In genomic region chr9:110101531-110102161, GRCh38 we compare ENCODE assay signal across 10 cellular contexts.
DNase-seq lines count a peak whose midpoint lies in the region; ATAC-seq, FAIRE-seq and TF ChIP-seq lines count a peak whose summit lies in the region.
"Had no signal": no experiment of that assay in that cellular context is flagged by ENCODE, and none has a peak within 500 bp of the region (broad histone marks: within the 10 kb centered on the region; RNA-seq: fewer than 3 reads in every experiment).

No MANE protein-coding gene starts in this region.

- TF ChIP-seq POLR2A in GM12892 (IDR thresholded peaks at IDR 0.05; ENCODE audit: low read depth, low read length): no peak

- TF ChIP-seq CTCF in GM20000 (IDR thresholded peaks at IDR 0.05; ENCODE audit: extremely low read depth, missing control alignments) (no peak), fibroblast of mammary gland (conservative IDR thresholded peaks at IDR 0.05; ENCODE audit: control insufficient read depth, insufficient read depth, low read depth, low read length) (no peak)

- no peak overlapping the region for H3K4me3 ChIP-seq in fibroblast of mammary gland (ENCODE audit: control insufficient read depth, low read depth, low read length)
- no peak overlapping the region for H3K4me3 ChIP-seq in CD4-positive, alpha-beta memory T cell (ENCODE audit: low read length in 2 of 2)

- no peaks in the 10 kb centered on the region for H3K27me3 ChIP-seq in CD4-positive, alpha-beta memory T cell (ENCODE audit: insufficient read depth, low read length)

- H3K36me3 Mint-ChIP-seq in CD4-positive, alpha-beta memory T cell: no peaks in the 10 kb centered on the region
- H3K36me3 Mint-ChIP-seq: stimulated activated effector memory CD8-positive, alpha-beta T cell treated with anti-CD3 and anti-CD28 coated beads, Interleukin-12 subunit alpha, Interleukin-12 subunit beta, amount 100 ng/mL, for 72 hours had no signal

- DNase-seq in GM12892 (ENCODE audit: insufficient read length): peak; percentile 27
- peak; percentile 71 for DNase-seq in GM20000 (ENCODE audit: low spot score)
- DNase-seq in fibroblast of mammary gland (ENCODE audit: low read depth): peak; percentile 45
- DNase-seq in NCI-H2107 (lab: John Stamatoyannopoulos, UW): no peak
- no peak for DNase-seq in SW480 (ENCODE audit: low spot score)
- no peak for DNase-seq in CD4-positive, alpha-beta memory T cell
- no peak for DNase-seq in activated naive CD4-positive, alpha-beta T cell treated with anti-CD3 and anti-CD28 coated beads, Interleukin-2, amount 50 U/mL, for 16 hours

- H3K27me3 Mint-ChIP-seq in CD4-positive, alpha-beta memory T cell: no peaks in the 10 kb centered on the region

- peaks cover 0 to 4% (median 0%) of the 10 kb centered on the region in 4 donors for H3K4me1 Mint-ChIP-seq in CD4-positive, alpha-beta memory T cell
- H3K4me1 Mint-ChIP-seq: stimulated activated effector memory CD8-positive, alpha-beta T cell treated with anti-CD3 and anti-CD28 coated beads, Interleukin-12 subunit alpha, Interleukin-12 subunit beta, amount 100 ng/mL, for 72 hours had no signal

- no peaks in the 10 kb centered on the region for H3K36me3 ChIP-seq in CD4-positive, alpha-beta memory T cell (ENCODE audit: insufficient read depth, low read length)

- H3K9me3 Mint-ChIP-seq in CD4-positive, alpha-beta memory T cell: no peaks in the 10 kb centered on the region
- H3K9me3 Mint-ChIP-seq: stimulated activated effector memory CD8-positive, alpha-beta T cell treated with anti-CD3 and anti-CD28 coated beads, Interleukin-12 subunit alpha, Interleukin-12 subunit beta, amount 100 ng/mL, for 72 hours had no signal

- no peak overlapping the region for H3K27ac ChIP-seq in CD4-positive, alpha-beta memory T cell (ENCODE audit: low read depth, low read length)
- H3K27ac ChIP-seq: parathyroid adenoma had no signal

- H3K4me1 ChIP-seq in CD4-positive, alpha-beta memory T cell (ENCODE audit: insufficient read depth, low read length): no peaks in the 10 kb centered on the region

- H3K9me3 ChIP-seq in CD4-positive, alpha-beta memory T cell (ENCODE audit: control insufficient read depth in 1 of 2, low read length in 2 of 2): no peaks in the 10 kb centered on the region

- CTCF ChIA-PET in CD4-positive, alpha-beta memory T cell (lab: Charles Lee; ENCODE audit: partially characterized antibody): no interaction called here

- no peak overlapping the region for H3K27ac Mint-ChIP-seq in CD4-positive, alpha-beta memory T cell

- intact Hi-C loops in CD4-positive, alpha-beta memory T cell (cut with micrococcal nuclease): no loop called here

- ATAC-seq in HG03108 (IDR thresholded peaks at IDR 0.05; ENCODE audit: unreplicated experiment): peak; percentile 87
- ATAC-seq: stimulated activated effector memory CD8-positive, alpha-beta T cell treated with anti-CD3 and anti-CD28 coated beads, Interleukin-12 subunit alpha, Interleukin-12 subunit beta, amount 100 ng/mL, for 72 hours had no signal

- POLR2A ChIA-PET in CD4-positive, alpha-beta memory T cell (lab: Charles Lee; ENCODE audit: partially characterized antibody): no interaction called here

- H3K4me3 Mint-ChIP-seq in CD4-positive, alpha-beta memory T cell: no peak overlapping the region
- H3K4me3 Mint-ChIP-seq: stimulated activated effector memory CD8-positive, alpha-beta T cell treated with anti-CD3 and anti-CD28 coated beads, Interleukin-12 subunit alpha, Interleukin-12 subunit beta, amount 100 ng/mL, for 72 hours had no signal

- FAIRE-seq in GM12892 (lab: Jason Lieb, UNC): peak; percentile 89

Comparison
In these comparisons a context has a peak if more than half of its experiments do, and no peak if none do; other contexts are left out.
1. DNase-seq: peak in GM12892 (single experiment), GM20000 (single experiment) and fibroblast of mammary gland (single experiment); none in NCI-H2107 (single experiment), SW480 (single experiment), CD4-positive, alpha-beta memory T cell (0 of 5) and activated naive CD4-positive, alpha-beta T cell treated with anti-CD3 and anti-CD28 coated beads, Interleukin-2, amount 50 U/mL, for 16 hours (single experiment).